Comparison of ENCODE assay signal across 1 cellular context in the genomic region with DNA sequence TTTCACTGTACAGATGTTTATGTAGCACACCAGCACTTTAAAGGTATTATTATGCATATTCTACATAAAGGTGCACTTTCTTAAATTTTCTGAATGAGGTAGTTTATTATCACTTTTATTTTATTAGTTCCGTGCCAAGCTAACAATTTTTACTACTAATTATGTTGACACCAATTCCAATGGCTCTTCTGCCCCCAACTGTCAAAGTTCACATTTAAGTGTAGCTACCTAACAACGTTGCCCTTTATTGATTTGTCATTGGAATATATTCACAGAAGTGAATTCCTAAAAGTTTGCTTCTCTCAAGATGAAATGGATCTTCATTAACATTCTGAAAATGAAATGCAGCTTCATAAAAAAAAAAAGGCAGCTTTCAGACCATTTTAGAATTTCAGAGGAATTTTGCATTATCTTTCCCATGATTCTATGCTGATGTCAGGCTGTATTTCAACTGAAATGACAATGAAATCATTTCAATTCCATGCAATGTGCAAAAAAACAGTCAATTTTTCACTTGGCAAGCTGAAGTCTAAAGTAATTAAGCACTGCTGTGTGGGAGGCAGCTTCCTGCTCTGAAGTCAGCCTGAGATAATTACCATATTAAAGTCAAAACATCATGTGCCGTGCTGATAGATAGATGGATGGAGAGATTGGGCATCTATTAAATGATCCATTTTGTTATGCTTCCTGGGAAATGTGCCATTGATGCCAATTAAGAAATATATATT.
TF ChIP-seq lines count a peak whose summit lies in the region.

No MANE protein-coding gene starts in this region.

TF ChIP-seq in SK-N-SH treated with all-trans-retinoic acid at 6 μM for 48 hours, 23 proteins besides CTCF, POLR2A, EP300 and RAD21 (continued from another document):
- TF ChIP-seq, protein P1, sequence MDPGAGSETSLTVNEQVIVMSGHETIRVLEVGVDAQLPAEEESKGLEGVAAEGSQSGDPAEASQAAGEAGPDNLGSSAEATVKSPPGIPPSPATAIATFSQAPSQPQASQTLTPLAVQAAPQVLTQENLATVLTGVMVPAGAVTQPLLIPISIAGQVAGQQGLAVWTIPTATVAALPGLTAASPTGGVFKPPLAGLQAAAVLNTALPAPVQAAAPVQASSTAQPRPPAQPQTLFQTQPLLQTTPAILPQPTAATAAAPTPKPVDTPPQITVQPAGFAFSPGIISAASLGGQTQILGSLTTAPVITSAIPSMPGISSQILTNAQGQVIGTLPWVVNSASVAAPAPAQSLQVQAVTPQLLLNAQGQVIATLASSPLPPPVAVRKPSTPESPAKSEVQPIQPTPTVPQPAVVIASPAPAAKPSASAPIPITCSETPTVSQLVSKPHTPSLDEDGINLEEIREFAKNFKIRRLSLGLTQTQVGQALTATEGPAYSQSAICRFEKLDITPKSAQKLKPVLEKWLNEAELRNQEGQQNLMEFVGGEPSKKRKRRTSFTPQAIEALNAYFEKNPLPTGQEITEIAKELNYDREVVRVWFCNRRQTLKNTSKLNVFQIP (CRISPR knock-in tag; IDR thresholded peaks at IDR 0.05; ENCODE audit: borderline replicate concordance, low read depth): no peak
- TF ChIP-seq ISL1 (CRISPR knock-in tag; IDR thresholded peaks at IDR 0.05) (peak; percentile 36; the same call in 1 of the 2 replicates), GLIS3 (CRISPR knock-in tag; IDR thresholded peaks at IDR 0.05) (no peak), SNAI2 (CRISPR knock-in tag; IDR thresholded peaks at IDR 0.05) (no peak)
- TF ChIP-seq, protein P2, sequence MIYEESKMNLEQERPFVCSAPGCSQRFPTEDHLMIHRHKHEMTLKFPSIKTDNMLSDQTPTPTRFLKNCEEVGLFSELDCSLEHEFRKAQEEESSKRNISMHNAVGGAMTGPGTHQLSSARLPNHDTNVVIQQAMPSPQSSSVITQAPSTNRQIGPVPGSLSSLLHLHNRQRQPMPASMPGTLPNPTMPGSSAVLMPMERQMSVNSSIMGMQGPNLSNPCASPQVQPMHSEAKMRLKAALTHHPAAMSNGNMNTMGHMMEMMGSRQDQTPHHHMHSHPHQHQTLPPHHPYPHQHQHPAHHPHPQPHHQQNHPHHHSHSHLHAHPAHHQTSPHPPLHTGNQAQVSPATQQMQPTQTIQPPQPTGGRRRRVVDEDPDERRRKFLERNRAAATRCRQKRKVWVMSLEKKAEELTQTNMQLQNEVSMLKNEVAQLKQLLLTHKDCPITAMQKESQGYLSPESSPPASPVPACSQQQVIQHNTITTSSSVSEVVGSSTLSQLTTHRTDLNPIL (CRISPR knock-in tag; IDR thresholded peaks at IDR 0.05; ENCODE audit: low read depth): no peak
TF ChIP-seq in SK-N-SH treated with all-trans-retinoic acid at 6 μM for 48 hours: peak in this region for 3.
